In genomic region chr4:89616382-89616781, GRCh38 we compare ENCODE assay signal across 1 cellular context.
TF ChIP-seq lines count a peak whose summit lies in the region.

No MANE protein-coding gene starts in this region.

TF ChIP-seq in H1, 55 proteins besides CTCF, POLR2A, EP300 and RAD21 (continued from another document):
- TF ChIP-seq, protein P1, sequence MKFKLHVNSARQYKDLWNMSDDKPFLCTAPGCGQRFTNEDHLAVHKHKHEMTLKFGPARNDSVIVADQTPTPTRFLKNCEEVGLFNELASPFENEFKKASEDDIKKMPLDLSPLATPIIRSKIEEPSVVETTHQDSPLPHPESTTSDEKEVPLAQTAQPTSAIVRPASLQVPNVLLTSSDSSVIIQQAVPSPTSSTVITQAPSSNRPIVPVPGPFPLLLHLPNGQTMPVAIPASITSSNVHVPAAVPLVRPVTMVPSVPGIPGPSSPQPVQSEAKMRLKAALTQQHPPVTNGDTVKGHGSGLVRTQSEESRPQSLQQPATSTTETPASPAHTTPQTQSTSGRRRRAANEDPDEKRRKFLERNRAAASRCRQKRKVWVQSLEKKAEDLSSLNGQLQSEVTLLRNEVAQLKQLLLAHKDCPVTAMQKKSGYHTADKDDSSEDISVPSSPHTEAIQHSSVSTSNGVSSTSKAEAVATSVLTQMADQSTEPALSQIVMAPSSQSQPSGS (IDR thresholded peaks at IDR 0.05; ENCODE audit: low read length), result no peak
- TF ChIP-seq KDM4A (IDR thresholded peaks at IDR 0.05; ENCODE audit: low read depth, low read length, severe bottlenecking) (no peak), SRF (IDR thresholded peaks at IDR 0.05; ENCODE audit: low read depth, low read length) (no peak), RXRA (IDR thresholded peaks at IDR 0.05; ENCODE audit: insufficient read depth, low read depth, low read length) (no peak), TAF1 (IDR thresholded peaks at IDR 0.05; ENCODE audit: low read depth, low read length) (no peak), POU5F1 (IDR thresholded peaks at IDR 0.05; ENCODE audit: low read depth, low read length) (no peak), ZNF274 (IDR thresholded peaks at IDR 0.05; ENCODE audit: borderline replicate concordance, extremely low read depth, low read length) (no peak), BRCA1 (IDR thresholded peaks at IDR 0.05; ENCODE audit: low read depth, low read length) (no peak), CHD2 (IDR thresholded peaks at IDR 0.05; ENCODE audit: low read length) (no peak), RNF2 (IDR thresholded peaks at IDR 0.05; ENCODE audit: borderline replicate concordance, low read depth, low read length, missing control alignments, poor library complexity, severe bottlenecking) (no peak), NRF1 (IDR thresholded peaks at IDR 0.05; ENCODE audit: low read depth, low read length) (no peak), EGR1 (IDR thresholded peaks at IDR 0.05; ENCODE audit: borderline replicate concordance, low read depth, low read length) (no peak), CTBP2 (IDR thresholded peaks at IDR 0.05; ENCODE audit: borderline replicate concordance, insufficient read depth, insufficient read length, low read length) (no peak)
- TF ChIP-seq, protein P2, sequence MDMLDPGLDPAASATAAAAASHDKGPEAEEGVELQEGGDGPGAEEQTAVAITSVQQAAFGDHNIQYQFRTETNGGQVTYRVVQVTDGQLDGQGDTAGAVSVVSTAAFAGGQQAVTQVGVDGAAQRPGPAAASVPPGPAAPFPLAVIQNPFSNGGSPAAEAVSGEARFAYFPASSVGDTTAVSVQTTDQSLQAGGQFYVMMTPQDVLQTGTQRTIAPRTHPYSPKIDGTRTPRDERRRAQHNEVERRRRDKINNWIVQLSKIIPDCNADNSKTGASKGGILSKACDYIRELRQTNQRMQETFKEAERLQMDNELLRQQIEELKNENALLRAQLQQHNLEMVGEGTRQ (IDR thresholded peaks at IDR 0.05; ENCODE audit: low read length), result no peak
- TF ChIP-seq, protein P3, sequence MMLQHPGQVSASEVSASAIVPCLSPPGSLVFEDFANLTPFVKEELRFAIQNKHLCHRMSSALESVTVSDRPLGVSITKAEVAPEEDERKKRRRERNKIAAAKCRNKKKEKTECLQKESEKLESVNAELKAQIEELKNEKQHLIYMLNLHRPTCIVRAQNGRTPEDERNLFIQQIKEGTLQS (IDR thresholded peaks at IDR 0.05; ENCODE audit: insufficient read depth, low read depth, low read length), result no peak
TF ChIP-seq in H1: peak in this region for 0.
